9 cellular contexts compared by ENCODE assay signal in genomic region chr2:25161055-25161781, GRCh38. TPM values are rescaled to one million over a fixed set of nuclear protein-coding genes. Genes with fewer than 3 reads are reported as not detected.
DNase-seq lines count a peak whose midpoint lies in the region; ATAC-seq and TF ChIP-seq lines count a peak whose summit lies in the region.
"Had no signal": no experiment of that assay in that cellular context is flagged by ENCODE, and none has a peak within 500 bp of the region (broad histone marks: within the 10 kb centered on the region; RNA-seq: fewer than 3 reads in every experiment).

No MANE protein-coding gene starts in this region.

- DNase-seq in GM10248 (ENCODE audit: extremely low spot score), result peak; percentile 71
- DNase-seq in T-helper 9 cell, result peak; percentile 67
- peak; percentile 38 to 75 (median 58) for DNase-seq in body of pancreas
- DNase-seq in lung (ENCODE audit: low spot score), result peak; percentile 78
- peak; percentile 84 for DNase-seq in stimulated activated CD8-positive, alpha-beta memory T cell treated with anti-CD3 and anti-CD28 coated beads, Interleukin-4, amount 100 ng/mL, for 48 hours
- DNase-seq in globus pallidus (ENCODE audit: low spot score), result no peak
- DNase-seq in glomerular visceral epithelial cell (ENCODE audit: extremely low spot score), result no peak
- no peak for DNase-seq in SKM-1 treated with dmso at 0.1 percent for 144 hours (lab: John Stamatoyannopoulos, UW; ENCODE audit: unreplicated experiment)

- H3K27ac ChIP-seq in body of pancreas (peak overlapping the region in 1 of 4 donors; percentile 53), lung (ENCODE audit: low read depth in 1 of 2, low read length in 1 of 2) (peak overlapping the region; percentile 28 to 69)
- H3K27ac ChIP-seq: cardiac muscle cell had no signal

- peak overlapping the region in 1 of 2 donors; percentile 11 for H3K4me3 ChIP-seq in body of pancreas
- peak overlapping the region; percentile 43 for H3K4me3 ChIP-seq in lung
- H3K4me3 ChIP-seq: cardiac muscle cell had no signal

- ATAC-seq in body of pancreas (peak; percentile 72), lung (ENCODE audit: insufficient read depth, low FRiP score) (peak; percentile 49)

- no peak for TF ChIP-seq CTCF in GM10248 (IDR thresholded peaks at IDR 0.05; ENCODE audit: control extremely low read depth, extremely low read depth, low read depth, missing control alignments)
- no peak for TF ChIP-seq CTCF in body of pancreas (IDR thresholded peaks at IDR 0.05)
- TF ChIP-seq CTCF in lung (IDR thresholded peaks at IDR 0.05; ENCODE audit: control extremely low read depth, extremely low read depth), result no peak

- intact Hi-C loops in body of pancreas (cut with DNase I), result no loop called here

- H3K4me1 ChIP-seq in body of pancreas, result peaks cover 20% of the 10 kb centered on the region
- peaks cover 0 to 9% of the 10 kb centered on the region in 2 donors for H3K4me1 ChIP-seq in lung (ENCODE audit: control insufficient read depth in 2 of 2, insufficient read depth in 2 of 2, low read length in 2 of 2)

- CTCF ChIA-PET in GM10248 (lab: Yijun Ruan, JAX), result no interaction called here

- POLR2A ChIA-PET in GM10248 (lab: Yijun Ruan, JAX), result no interaction called here

- H3K36me3 ChIP-seq in body of pancreas (replicated peaks in 1 of 2; ENCODE audit: insufficient read depth in 1 of 2, low read depth in 2 of 2) (no peaks in the 10 kb centered on the region), lung (ENCODE audit: control insufficient read depth in 2 of 2, insufficient read depth in 2 of 2, low read length in 2 of 2) (no peaks in the 10 kb centered on the region)
- H3K36me3 ChIP-seq: cardiac muscle cell had no signal

- WGBS in body of pancreas, 2 donors, result 37 to 39% methylated on average over 6 to 54 of the region's 69 CpGs
- WGBS in lung, 2 donors, result 37 to 63% methylated on average over 67 to 69 of the region's 69 CpGs

- TF ChIP-seq POLR2A in body of pancreas (IDR thresholded peaks at IDR 0.05), result peak in 1 of 3 donors; percentile 43

- no peaks in the 10 kb centered on the region for H3K9me3 ChIP-seq in body of pancreas
- H3K9me3 ChIP-seq in lung (ENCODE audit: control insufficient read depth in 2 of 2, insufficient read depth in 1 of 2, low read length in 1 of 2), result peaks cover 0 to 9% of the 10 kb centered on the region in 2 donors

- H3K27me3 ChIP-seq in body of pancreas (no peaks in the 10 kb centered on the region), lung (ENCODE audit: control insufficient read depth, insufficient read depth) (no peaks in the 10 kb centered on the region)

RNA-seq across cellular contexts. Expression of gene POMC, which starts 7.2 kb away (rescaled TPM):
- 10 to 100 TPM in 1 of 2 donors, 1 to 10 TPM in 1; 2.9 to 92.0 TPM for total RNA-seq in body of pancreas
- total RNA-seq in lung, result 1 to 10 TPM; 3.2 to 3.7 TPM
- polyA plus RNA-seq in lung, result 1 to 10 TPM; 3.9 to 4.2 TPM

Comparison
In these comparisons a context has a peak if more than half of its experiments do, and no peak if none do; other contexts are left out.
1. DNase-seq: peak in GM10248 (single experiment), T-helper 9 cell (single experiment), body of pancreas (4 of 4), lung (single experiment) and stimulated activated CD8-positive, alpha-beta memory T cell treated with anti-CD3 and anti-CD28 coated beads, Interleukin-4, amount 100 ng/mL, for 48 hours (single experiment); none in globus pallidus (single experiment), glomerular visceral epithelial cell (single experiment) and SKM-1 treated with dmso at 0.1 percent for 144 hours (single experiment).